In genomic region chr2:189178726-189179606, GRCh38 we compare ENCODE assay signal across 8 cellular contexts. TPM values are rescaled to one million over a fixed set of nuclear protein-coding genes. Genes with fewer than 3 reads are reported as not detected.
DNase-seq lines count a peak whose midpoint lies in the region; ATAC-seq and TF ChIP-seq lines count a peak whose summit lies in the region.

No MANE protein-coding gene starts in this region.

- H3K9me3 ChIP-seq in PC-3 (ENCODE audit: low read length), result no peaks in the 10 kb centered on the region

- H3K27me3 ChIP-seq in foreskin keratinocyte (no peaks in the 10 kb centered on the region), PC-3 (ENCODE audit: low read length) (no peaks in the 10 kb centered on the region)

- no TSS peak for BruUV-seq in PC-3 (replicated peaks; lab: Mats Ljungman, UMichigan)

- H2AFZ ChIP-seq in PC-3 (ENCODE audit: low read length), result no peak overlapping the region

- DNase-seq in AG10803 (ENCODE audit: low read depth), result peak; percentile 81
- peak; percentile 85 for DNase-seq in RPMI7951 (ENCODE audit: low read depth)
- DNase-seq in foreskin keratinocyte, result peak; percentile 38 to 63
- DNase-seq in non-pigmented ciliary epithelial cell (ENCODE audit: low read depth), result peak; percentile 34
- DNase-seq in PC-3, result no peak
- no peak for DNase-seq in GM19238 (ENCODE audit: insufficient read length, low spot score)
- DNase-seq in posterior vena cava (ENCODE audit: low spot score), result no peak

- POLR2A ChIA-PET in PC-3 (lab: Charles Lee; ENCODE audit: unreplicated experiment), result no interaction called here

- H3F3A ChIP-seq in PC-3 (ENCODE audit: low read length, unreplicated experiment), result no peaks in the 10 kb centered on the region

- intact Hi-C loops in PC-3 (cut with micrococcal nuclease) (loop anchor here (5.0 kb wide), 1 partner anchor 43 kb away; no protein-coding TSS in a partner anchor), posterior vena cava (cut with DNase I) (loop anchor here in 1 of 2 donors (10.0 kb wide), 1 partner anchor 54 kb away; no protein-coding TSS in a partner anchor)

- no peak; the same call in 1 of the 2 replicates for TF ChIP-seq CTCF in AG10803 (conservative IDR thresholded peaks at IDR 0.05; ENCODE audit: low read length)
- no peak for TF ChIP-seq CTCF in foreskin keratinocyte (conservative IDR thresholded peaks at IDR 0.05)
- no peak for TF ChIP-seq CTCF in PC-3 (conservative IDR thresholded peaks at IDR 0.05; ENCODE audit: low read depth, low read length)

- ATAC-seq in foreskin keratinocyte (peak; percentile 58), PC-3 (no peak), GM19395 (IDR thresholded peaks at IDR 0.05; ENCODE audit: unreplicated experiment) (no peak)

- no peaks in the 10 kb centered on the region for H3K9me2 ChIP-seq in PC-3 (replicated peaks; ENCODE audit: low read length)

- peak overlapping the region; percentile 76 for H3K4me3 ChIP-seq in AG10803 (ENCODE audit: low read length)
- H3K4me3 ChIP-seq in PC-3 (ENCODE audit: low read length), result no peak overlapping the region

- no peak overlapping the region for H3K9ac ChIP-seq in PC-3 (ENCODE audit: low read length)

- H3K4me1 ChIP-seq in foreskin keratinocyte (peaks cover 15% of the 10 kb centered on the region), PC-3 (ENCODE audit: insufficient read depth, low read length) (peaks cover 6% of the 10 kb centered on the region; the same call in 1 of the 2 replicates)

- no peak overlapping the region for H3K4me2 ChIP-seq in PC-3 (ENCODE audit: low read length)

- peak overlapping the region; percentile 36 for H3K27ac ChIP-seq in foreskin keratinocyte
- H3K27ac ChIP-seq in PC-3 (ENCODE audit: low read length), result no peak overlapping the region

- H4K20me1 ChIP-seq in PC-3 (ENCODE audit: low read length), result no peaks in the 10 kb centered on the region

- CTCF ChIA-PET in PC-3 (lab: Charles Lee), result no interaction called here

- 0 out of 2 replicates have a peak, but pooled peaks cover 3% of the 10 kb centered on the region for H3K79me2 ChIP-seq in PC-3 (ENCODE audit: low read length)

- H3K36me3 ChIP-seq in PC-3 (ENCODE audit: low read depth, low read length), result no peaks in the 10 kb centered on the region

RNA-seq across cellular contexts. Expression of gene COL5A2, which starts 0.6 kb away (rescaled TPM):
- 175 and 204 TPM in 2 replicates for total RNA-seq in RPMI7951 (2014; rRNA removed; shearing (Covaris generic))
- 16.8 and 22.7 TPM in 2 replicates for total RNA-seq in foreskin keratinocyte
- polyA plus RNA-seq in foreskin keratinocyte, result 4.5 and 4.8 TPM in 2 replicates
- total RNA-seq in PC-3 (2014; rRNA removed), result 56.2 and 60.1 TPM in 2 replicates
- total RNA-seq in posterior vena cava, result 100 to 1,000 TPM in 1 of 2 donors, 10 to 100 TPM in 1; 61.1 to 123 TPM

Comparison
In these comparisons a context has a peak if more than half of its experiments do, and no peak if none do; other contexts are left out.
1. DNase-seq: peak in AG10803 (single experiment), RPMI7951 (single experiment), foreskin keratinocyte (2 of 2) and non-pigmented ciliary epithelial cell (single experiment); none in PC-3 (single experiment), GM19238 (single experiment) and posterior vena cava (single experiment).